ENCODE assay signal across 16 cellular contexts in the genomic region with DNA sequence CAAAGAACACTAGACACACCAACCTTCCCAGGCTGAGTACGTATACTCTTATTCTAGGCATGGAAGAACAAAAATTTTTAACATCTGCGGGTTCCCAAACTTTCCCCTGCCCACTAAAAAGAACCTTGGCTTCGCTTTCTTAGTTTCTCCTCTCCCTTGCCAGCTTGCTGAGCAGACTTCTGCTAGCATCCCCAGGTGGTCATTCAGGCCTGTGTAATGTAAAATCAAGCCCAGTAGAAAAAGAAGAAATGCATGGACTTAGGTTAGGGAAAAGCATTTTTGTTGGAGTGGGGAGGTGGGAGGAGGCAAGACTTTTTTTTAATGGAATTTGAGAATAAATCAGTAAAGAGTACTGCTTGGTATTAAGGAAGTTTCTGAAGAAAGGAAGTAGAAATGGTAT.
A peak's percentile ranks its signal among the peaks of the same experiment; 100 is the strongest.
DNase-seq lines count a peak whose midpoint lies in the region; ATAC-seq and TF ChIP-seq lines count a peak whose summit lies in the region.
"Had no signal": no experiment of that assay in that cellular context is flagged by ENCODE, and none has a peak within 500 bp of the region (broad histone marks: within the 10 kb centered on the region; RNA-seq: fewer than 3 reads in every experiment).

No MANE protein-coding gene starts in this region.

- H2AK5ac ChIP-seq in H9 (ENCODE audit: insufficient read length, low read length): no peak overlapping the region

- no peak overlapping the region for H2BK12ac ChIP-seq in H9 (ENCODE audit: insufficient read length, low read depth, low read length)

- H3K4ac ChIP-seq in H9 (ENCODE audit: low read depth, low read length): no peak overlapping the region

- no peak overlapping the region for H3K4me2 ChIP-seq in H9 (ENCODE audit: insufficient read depth, insufficient read length, low read length)
- H3K4me2 ChIP-seq in neural progenitor cell: no peak overlapping the region
- H3K4me2 ChIP-seq: BLaER1 treated with 17β-estradiol and CSF1 and Interleukin-3, amounts not matched to agents 10 nM and 100 nM had no signal

- no CpG with 5 or more reads among the region's 3 CpGs for WGBS in H9 (ENCODE audit: extremely low coverage, insufficient read length, low lambda C conversion rate)

- H2AFZ ChIP-seq in H9 (ENCODE audit: low read length): no peak overlapping the region
- peak overlapping the region; percentile 21 for H2AFZ ChIP-seq in neural progenitor cell (replicated peaks)

- no peak overlapping the region for H3K23ac ChIP-seq in H9 (ENCODE audit: insufficient read length, low read depth, low read length)

- peaks cover 0 to 4% (median 4%) of the 10 kb centered on the region in 3 experiments; a peak in 4 of 7 replicates for H3K36me3 Mint-ChIP-seq in H9 (ENCODE audit: insufficient read depth in 1 of 3, low read depth in 3 of 3)
- no peaks in the 10 kb centered on the region for H3K36me3 Mint-ChIP-seq in WTC11
- H3K36me3 Mint-ChIP-seq in neural progenitor cell: no peaks in the 10 kb centered on the region
- no peaks in the 10 kb centered on the region for H3K36me3 Mint-ChIP-seq in type B pancreatic cell
- H3K36me3 Mint-ChIP-seq: CD8-positive, alpha-beta T cell had no signal

- H3K27me3 ChIP-seq in H9 (ENCODE audit: insufficient read depth, low read length) (no peaks in the 10 kb centered on the region), iPS-18a (ENCODE audit: control insufficient read depth, insufficient read depth, low read length) (no peaks in the 10 kb centered on the region), neural progenitor cell (no peaks in the 10 kb centered on the region)
- H3K27me3 ChIP-seq: BLaER1 treated with 17β-estradiol and CSF1 and Interleukin-3, amounts not matched to agents 10 nM and 100 nM had no signal

- peak overlapping the region; percentile 3 to 92 (median 45); a peak in 5 of 7 replicates for H3K27ac Mint-ChIP-seq in H9
- H3K27ac Mint-ChIP-seq in WTC11: peak overlapping the region; percentile 69; the same call in 1 of the 2 replicates
- H3K27ac Mint-ChIP-seq in neural progenitor cell: no peak overlapping the region
- no peak overlapping the region for H3K27ac Mint-ChIP-seq in type B pancreatic cell
- H3K27ac Mint-ChIP-seq: B cell; CD8-positive, alpha-beta T cell had no signal

- no peak overlapping the region for H2BK20ac ChIP-seq in H9 (ENCODE audit: low read depth, low read length, poor library complexity, severe bottlenecking)

- H3F3A ChIP-seq in neural progenitor cell (ENCODE audit: low read depth): no peaks in the 10 kb centered on the region

- intact Hi-C loops in posterior vena cava (cut with DNase I): no loop called here

- no peak overlapping the region; a peak in 1 of 5 replicates for H3K4me3 Mint-ChIP-seq in H9
- peak overlapping the region; percentile 22 for H3K4me3 Mint-ChIP-seq in WTC11
- H3K4me3 Mint-ChIP-seq in neural progenitor cell: no peak overlapping the region
- H3K4me3 Mint-ChIP-seq in type B pancreatic cell: no peak overlapping the region
- H3K4me3 Mint-ChIP-seq: B cell; CD8-positive, alpha-beta T cell had no signal

- H4K91ac ChIP-seq in H9 (ENCODE audit: insufficient read length, low read depth, low read length): no peak overlapping the region

- no peak overlapping the region for H3K14ac ChIP-seq in H9 (ENCODE audit: insufficient read depth, low read length)

- H3K79me2 ChIP-seq in H9 (ENCODE audit: insufficient read depth, low read length) (no peaks in the 10 kb centered on the region), neural progenitor cell (ENCODE audit: low read depth) (no peaks in the 10 kb centered on the region)

- no peak overlapping the region for H4K5ac ChIP-seq in H9 (ENCODE audit: insufficient read length, low read depth, low read length)

- H4K20me1 ChIP-seq in H9 (ENCODE audit: control insufficient read depth, insufficient read depth, insufficient read length) (no peaks in the 10 kb centered on the region), neural progenitor cell (ENCODE audit: low read depth) (no peaks in the 10 kb centered on the region)
- H4K20me1 ChIP-seq: BLaER1 treated with 17β-estradiol and CSF1 and Interleukin-3, amounts not matched to agents 10 nM and 100 nM had no signal

- H3K4me1 ChIP-seq in H9 (ENCODE audit: insufficient read depth, low read length): peaks cover 2% of the 10 kb centered on the region; the same call in 1 of the 2 replicates
- peaks cover 25% of the 10 kb centered on the region for H3K4me1 ChIP-seq in iPS-18a (ENCODE audit: control insufficient read depth, low read depth, low read length)
- peaks cover 18% of the 10 kb centered on the region for H3K4me1 ChIP-seq in neural progenitor cell

- peaks cover 0 to 5% of the 10 kb centered on the region in 2 experiments; a peak in 2 of 5 replicates for H3K9me3 Mint-ChIP-seq in H9
- H3K9me3 Mint-ChIP-seq in WTC11: peaks cover 4% of the 10 kb centered on the region
- H3K9me3 Mint-ChIP-seq in neural progenitor cell: peaks cover 7% of the 10 kb centered on the region
- no peaks in the 10 kb centered on the region for H3K9me3 Mint-ChIP-seq in type B pancreatic cell
- H3K9me3 Mint-ChIP-seq: CD8-positive, alpha-beta T cell had no signal

- H3K56ac ChIP-seq in H9 (ENCODE audit: insufficient read length, low read depth, low read length): no peak overlapping the region

- H3K9ac ChIP-seq in H9 (ENCODE audit: extremely low read depth, insufficient read length, low read length) (no peak overlapping the region), iPS-18a (ENCODE audit: low read length) (no peak overlapping the region), neural progenitor cell (no peak overlapping the region)
- H3K9ac ChIP-seq: BLaER1 treated with 17β-estradiol and CSF1 and Interleukin-3, amounts not matched to agents 10 nM and 100 nM had no signal

- H2BK120ac ChIP-seq in H9 (ENCODE audit: low read depth, low read length, poor library complexity, severe bottlenecking): no peak overlapping the region

- POLR2A ChIA-PET in WTC11 (lab: Charles Lee): no interaction called here

- H3K18ac ChIP-seq in H9 (ENCODE audit: insufficient read length, low read depth, low read length): no peak overlapping the region

- H3K27ac ChIP-seq in H9 (ENCODE audit: insufficient read length, low read depth, low read length): no peak overlapping the region
- no peak overlapping the region for H3K27ac ChIP-seq in iPS-18a (ENCODE audit: low read length)
- no peak overlapping the region for H3K27ac ChIP-seq in neural progenitor cell
- H3K27ac ChIP-seq: BLaER1 treated with 17β-estradiol and CSF1 and Interleukin-3, amounts not matched to agents 10 nM and 100 nM had no signal

- TF ChIP-seq CTCF in H9 (conservative IDR thresholded peaks at IDR 0.05) (no peak), WTC11 (IDR thresholded peaks at IDR 0.05) (no peak), neural progenitor cell (IDR thresholded peaks at IDR 0.05) (no peak), type B pancreatic cell (conservative IDR thresholded peaks at IDR 0.05) (no peak)

- H3K4me3 ChIP-seq in iPS-18a (ENCODE audit: low read length): peak overlapping the region; percentile 21
- H3K4me3 ChIP-seq in neural progenitor cell: no peak overlapping the region
- H3K4me3 ChIP-seq: BLaER1 treated with 17β-estradiol and CSF1 and Interleukin-3, amounts not matched to agents 10 nM and 100 nM had no signal

- no peaks in the 10 kb centered on the region for H3K9me3 ChIP-seq in H9 (ENCODE audit: control insufficient read depth, low read depth, low read length)
- no peaks in the 10 kb centered on the region for H3K9me3 ChIP-seq in iPS-18a (ENCODE audit: control insufficient read depth, low read depth, low read length)
- H3K9me3 ChIP-seq in neural progenitor cell (ENCODE audit: low read depth): no peaks in the 10 kb centered on the region
- H3K9me3 ChIP-seq: BLaER1 treated with 17β-estradiol and CSF1 and Interleukin-3, amounts not matched to agents 10 nM and 100 nM had no signal

- CTCF ChIA-PET in WTC11 (lab: Charles Lee): interaction anchor here (0.6 kb wide), 1 partner anchor 14 kb away, joined by 4 read pairs; no protein-coding TSS in a partner anchor

- no peak overlapping the region for H3T11ph ChIP-seq in H9 (ENCODE audit: low read length)

- H3K79me1 ChIP-seq in H9 (ENCODE audit: insufficient read depth, low read depth, low read length, poor library complexity, severe bottlenecking): no peaks in the 10 kb centered on the region

- H3K36me3 ChIP-seq in iPS-18a (ENCODE audit: control insufficient read depth, low read depth, low read length) (no peaks in the 10 kb centered on the region), neural progenitor cell (no peaks in the 10 kb centered on the region)
- H3K36me3 ChIP-seq: BLaER1 treated with 17β-estradiol and CSF1 and Interleukin-3, amounts not matched to agents 10 nM and 100 nM had no signal

- H3K27me3 Mint-ChIP-seq in H9 (ENCODE audit: low read depth) (no peaks in the 10 kb centered on the region; the same call in 1 of the 2 replicates), WTC11 (ENCODE audit: low read depth) (no peaks in the 10 kb centered on the region), neural progenitor cell (ENCODE audit: insufficient read depth, low read depth) (peaks cover 6% of the 10 kb centered on the region), type B pancreatic cell (peaks cover 15% of the 10 kb centered on the region)

- H3K23me2 ChIP-seq in H9 (ENCODE audit: insufficient read length, low read depth, low read length, poor library complexity, severe bottlenecking): no peaks in the 10 kb centered on the region

- peak; percentile 92 for ATAC-seq in WTC11
- ATAC-seq: CD8-positive, alpha-beta T cell had no signal

- no peak overlapping the region for H2BK15ac ChIP-seq in H9 (ENCODE audit: low read depth, low read length)

- H4K8ac ChIP-seq in H9 (replicated peaks; ENCODE audit: insufficient read length, low read depth, low read length): no peak overlapping the region

- H3K4me1 Mint-ChIP-seq in H9: peaks cover 49 to 50% of the 10 kb centered on the region in 2 experiments
- H3K4me1 Mint-ChIP-seq in WTC11: peaks cover 54% of the 10 kb centered on the region
- H3K4me1 Mint-ChIP-seq in neural progenitor cell: no peaks in the 10 kb centered on the region
- H3K4me1 Mint-ChIP-seq in type B pancreatic cell (ENCODE audit: unreplicated experiment): no peaks in the 10 kb centered on the region
- H3K4me1 Mint-ChIP-seq: B cell had no signal

- no peak overlapping the region for H2BK5ac ChIP-seq in H9 (ENCODE audit: insufficient read length, low read length)

- DNase-seq in H9 (peak; percentile 45), WTC11 (ENCODE audit: low spot score) (no peak), neural progenitor cell (ENCODE audit: low spot score) (no peak), type B pancreatic cell (ENCODE audit: extremely low spot score, unreplicated experiment) (no peak), SHP77 treated with DMSO at 0.1 percent for 48 hours (lab: John Stamatoyannopoulos, UW) (no peak), posterior vena cava (ENCODE audit: low spot score) (no peak), NAMALWA (ENCODE audit: low spot score) (no peak)
- DNase-seq: Calu3; CD8-positive, alpha-beta T cell; DMS79 treated with DMSO at 0.1 percent for 48 hours; GF-D8; GOT3; HCEC 1CT had no signal

TF ChIP-seq in WTC11, 78 proteins besides CTCF, POLR2A, EP300 and RAD21:
- TF ChIP-seq TEAD1 (CRISPR knock-in tag; IDR thresholded peaks at IDR 0.05) (0 out of 2 replicates have a peak, but pooled peaks have one; percentile 29), NFE2L1 (CRISPR knock-in tag; IDR thresholded peaks at IDR 0.05) (no peak)

Comparison
In these comparisons a context has a peak if more than half of its experiments do, and no peak if none do; other contexts are left out.
1. H3K27ac Mint-ChIP-seq: peak in H9 (3 of 3) and WTC11 (single experiment); none in neural progenitor cell (single experiment) and type B pancreatic cell (single experiment).